ENCODE assay signal across 17 cellular contexts in genomic region chr11:117712530-117712929, GRCh38.
DNase-seq lines count a peak whose midpoint lies in the region; ATAC-seq and TF ChIP-seq lines count a peak whose summit lies in the region.
"Had no signal": no experiment of that assay in that cellular context is flagged by ENCODE, and none has a peak within 500 bp of the region (broad histone marks: within the 10 kb centered on the region; RNA-seq: fewer than 3 reads in every experiment).

No MANE protein-coding gene starts in this region.

- H3K27ac ChIP-seq in cingulate gyrus (ENCODE audit: low read depth, low read length) (peak overlapping the region; percentile 41), substantia nigra (ENCODE audit: low read depth, low read length, poor library complexity, severe bottlenecking) (peak overlapping the region; percentile 32)
- H3K27ac ChIP-seq in naive thymus-derived CD4-positive, alpha-beta T cell (ENCODE audit: low read depth, low read length): no peak overlapping the region
- H3K27ac ChIP-seq: A549, BLaER1, GM23248 had no signal

- no peak for DNase-seq in neural crest cell (ENCODE audit: low read depth, low spot score)
- DNase-seq in substantia nigra (lab: John Stamatoyannopoulos, UW): peak in 1 of 49 donors; percentile 41
- no peak for DNase-seq in glomerular visceral epithelial cell (ENCODE audit: extremely low spot score)
- no peak for DNase-seq in mucosa of gallbladder (ENCODE audit: low spot score)
- no peak for DNase-seq in naive thymus-derived CD4-positive, alpha-beta T cell
- DNase-seq: AML-193; CD4-positive, alpha-beta memory T cell; DMS153; DMS79; GF-D8; GM23248 had no signal

- TF ChIP-seq CTCF in neural crest cell (conservative IDR thresholded peaks at IDR 0.05): no peak

- no peaks in the 10 kb centered on the region for H3K27me3 ChIP-seq in naive thymus-derived CD4-positive, alpha-beta T cell (ENCODE audit: control insufficient read depth in 2 of 2, insufficient read depth in 2 of 2, low read length in 2 of 2)
- H3K27me3 ChIP-seq: BLaER1 had no signal

- H3K4me1 ChIP-seq in naive thymus-derived CD4-positive, alpha-beta T cell (ENCODE audit: control insufficient read depth in 2 of 2, insufficient read depth in 2 of 2, low read length in 2 of 2): no peaks in the 10 kb centered on the region

- CTCF ChIA-PET in naive thymus-derived CD4-positive, alpha-beta T cell (lab: Charles Lee): no interaction called here

- H3K4me3 ChIP-seq in naive thymus-derived CD4-positive, alpha-beta T cell (ENCODE audit: low read length): no peak overlapping the region
- H3K4me3 ChIP-seq: A549, BLaER1, GM23248, HAP-1 had no signal

- no peaks in the 10 kb centered on the region for H3K9me3 ChIP-seq in naive thymus-derived CD4-positive, alpha-beta T cell (ENCODE audit: control insufficient read depth in 2 of 3, low read length in 3 of 3)
- H3K9me3 ChIP-seq: A549, BLaER1, HAP-1 had no signal

- intact Hi-C loops in naive thymus-derived CD4-positive, alpha-beta T cell (cut with micrococcal nuclease): no loop called here

- no peaks in the 10 kb centered on the region for H3K9me3 Mint-ChIP-seq in neural crest cell
- H3K9me3 Mint-ChIP-seq in naive thymus-derived CD4-positive, alpha-beta T cell: no peaks in the 10 kb centered on the region

- H3K36me3 ChIP-seq in naive thymus-derived CD4-positive, alpha-beta T cell (ENCODE audit: control insufficient read depth in 2 of 3, insufficient read depth in 3 of 3, low read length in 3 of 3): no peaks in the 10 kb centered on the region
- H3K36me3 ChIP-seq: BLaER1, HAP-1 had no signal

- H3K27ac Mint-ChIP-seq in neural crest cell (ENCODE audit: unreplicated experiment): peak overlapping the region; percentile 72
- H3K27ac Mint-ChIP-seq in naive thymus-derived CD4-positive, alpha-beta T cell: no peak overlapping the region
- H3K27ac Mint-ChIP-seq: CD14-positive monocyte; CD4-positive, alpha-beta memory T cell had no signal

- no peak overlapping the region for H3K4me3 Mint-ChIP-seq in neural crest cell
- no peak overlapping the region for H3K4me3 Mint-ChIP-seq in naive thymus-derived CD4-positive, alpha-beta T cell
- H3K4me3 Mint-ChIP-seq: CD14-positive monocyte; CD4-positive, alpha-beta memory T cell had no signal

- H3K27me3 Mint-ChIP-seq in neural crest cell (ENCODE audit: low read depth): peaks cover 51% of the 10 kb centered on the region
- H3K27me3 Mint-ChIP-seq in naive thymus-derived CD4-positive, alpha-beta T cell: peaks cover 4 to 33% (median 9%) of the 10 kb centered on the region in 5 donors

- POLR2A ChIA-PET in naive thymus-derived CD4-positive, alpha-beta T cell (lab: Charles Lee): no interaction called here

- peaks cover 29% of the 10 kb centered on the region for H3K4me1 Mint-ChIP-seq in neural crest cell
- no peaks in the 10 kb centered on the region for H3K4me1 Mint-ChIP-seq in naive thymus-derived CD4-positive, alpha-beta T cell
- H3K4me1 Mint-ChIP-seq: CD14-positive monocyte; CD4-positive, alpha-beta memory T cell had no signal

- no peaks in the 10 kb centered on the region for H3K36me3 Mint-ChIP-seq in neural crest cell (ENCODE audit: low read depth)
- no peaks in the 10 kb centered on the region for H3K36me3 Mint-ChIP-seq in naive thymus-derived CD4-positive, alpha-beta T cell
- H3K36me3 Mint-ChIP-seq: CD14-positive monocyte; CD4-positive, alpha-beta memory T cell had no signal

- no peak for ATAC-seq in SK-N-SH treated with all-trans-retinoic acid at 6 μM for 48 hours
- ATAC-seq in naive thymus-derived CD4-positive, alpha-beta T cell: no peak
- ATAC-seq: A549 had no signal

TF ChIP-seq in SK-N-SH treated with all-trans-retinoic acid at 6 μM for 48 hours, 23 proteins besides CTCF, POLR2A, EP300 and RAD21:
- TF ChIP-seq ARNTL (CRISPR knock-in tag; IDR thresholded peaks at IDR 0.05; ENCODE audit: borderline replicate concordance, low read depth): no peak
TF ChIP-seq in SK-N-SH treated with all-trans-retinoic acid at 6 μM for 48 hours: peak in this region for 0.
